In genomic region chr3:71388535-71389120, GRCh38 we compare ENCODE assay signal across 1 cellular context.
TF ChIP-seq lines count a peak whose summit lies in the region.

No MANE protein-coding gene starts in this region.

TF ChIP-seq in HEK293, 187 proteins besides CTCF, POLR2A, EP300 and RAD21 (continued from another document):
- TF ChIP-seq PRDM6 (tag by site-specific recombination; IDR thresholded peaks at IDR 0.05) (peak; percentile 79), ZNF362 (tag by site-specific recombination; IDR thresholded peaks at IDR 0.05) (no peak)
TF ChIP-seq in HEK293: peak in this region for 2.
